9 cellular contexts compared by ENCODE assay signal in genomic region chr21:27564684-27565280, GRCh38.
A peak's percentile ranks its signal among the peaks of the same experiment; 100 is the strongest.
DNase-seq lines count a peak whose midpoint lies in the region; ATAC-seq, FAIRE-seq and TF ChIP-seq lines count a peak whose summit lies in the region.
"Had no signal": no experiment of that assay in that cellular context is flagged by ENCODE, and none has a peak within 500 bp of the region (broad histone marks: within the 10 kb centered on the region; RNA-seq: fewer than 3 reads in every experiment).

No MANE protein-coding gene starts in this region.

- H3K79me2 ChIP-seq in neural progenitor cell (ENCODE audit: low read depth): no peaks in the 10 kb centered on the region

- H3K9ac ChIP-seq in neural progenitor cell: no peak overlapping the region

- H3K4me1 ChIP-seq in HAP-1 (no peaks in the 10 kb centered on the region), esophagus muscularis mucosa (peaks cover 0 to 20% (median 16%) of the 10 kb centered on the region in 4 donors), neural progenitor cell (no peaks in the 10 kb centered on the region)

- H3F3A ChIP-seq in neural progenitor cell (ENCODE audit: low read depth): no peaks in the 10 kb centered on the region

- no peaks in the 10 kb centered on the region for H3K4me1 Mint-ChIP-seq in neural progenitor cell

- H3K4me2 ChIP-seq in neural progenitor cell: no peak overlapping the region

- H3K9me3 Mint-ChIP-seq in neural progenitor cell: no peaks in the 10 kb centered on the region
- H3K9me3 Mint-ChIP-seq: dendritic cell treated with granulocyte-macrophage colony-stimulating factor and Interleukin-4, amounts not matched to agents 40 ng/mL and 50 ng/mL, for 4 days had no signal

- TF ChIP-seq CTCF in esophagus muscularis mucosa (IDR thresholded peaks at IDR 0.05) (peak; percentile 44 to 59 (median 52)), neural progenitor cell (IDR thresholded peaks at IDR 0.05) (peak; percentile 76)

- no peak for TF ChIP-seq EP300 in esophagus muscularis mucosa (IDR thresholded peaks at IDR 0.05)

- no peaks in the 10 kb centered on the region for H3K36me3 Mint-ChIP-seq in neural progenitor cell

- H3K4me3 Mint-ChIP-seq in neural progenitor cell: no peak overlapping the region
- H3K4me3 Mint-ChIP-seq: dendritic cell treated with granulocyte-macrophage colony-stimulating factor and Interleukin-4, amounts not matched to agents 40 ng/mL and 50 ng/mL, for 4 days had no signal

- FAIRE-seq in RCC 7860 (lab: Jason Lieb, UNC): peak; percentile 70

- H3K27me3 ChIP-seq in HAP-1 (ENCODE audit: low read depth): no peaks in the 10 kb centered on the region
- H3K27me3 ChIP-seq in esophagus muscularis mucosa: no peaks in the 10 kb centered on the region
- H3K27me3 ChIP-seq in neural progenitor cell: no peaks in the 10 kb centered on the region

- no peaks in the 10 kb centered on the region for H4K20me1 ChIP-seq in neural progenitor cell (ENCODE audit: low read depth)

- no peak overlapping the region for H3K27ac Mint-ChIP-seq in neural progenitor cell
- H3K27ac Mint-ChIP-seq: dendritic cell treated with granulocyte-macrophage colony-stimulating factor and Interleukin-4, amounts not matched to agents 40 ng/mL and 50 ng/mL, for 4 days had no signal

- no peaks in the 10 kb centered on the region for H3K9me3 ChIP-seq in HAP-1
- H3K9me3 ChIP-seq in esophagus muscularis mucosa: no peaks in the 10 kb centered on the region
- H3K9me3 ChIP-seq in neural progenitor cell (ENCODE audit: low read depth): no peaks in the 10 kb centered on the region

- ATAC-seq in HG03354 (IDR thresholded peaks at IDR 0.05; ENCODE audit: poor library complexity, severe bottlenecking, unreplicated experiment) (no peak), GM19328 (IDR thresholded peaks at IDR 0.05; ENCODE audit: unreplicated experiment) (no peak)

- in situ Hi-C loops in HAP-1 (cut with MboI; ENCODE audit: low sequenced_read_pairs): loop anchor here (25.0 kb wide), 1 partner anchor 702 kb away; no protein-coding TSS in a partner anchor

- intact Hi-C loops in esophagus muscularis mucosa (cut with DNase I): loop anchor here (5.0 kb wide), 1 partner anchor 712 kb away; no protein-coding TSS in a partner anchor

- WGBS in esophagus muscularis mucosa: 81% methylated on average over 1 of the region's 1 CpG

- peak overlapping the region; percentile 86 for H2AFZ ChIP-seq in neural progenitor cell (replicated peaks)

- no peaks in the 10 kb centered on the region for H3K27me3 Mint-ChIP-seq in neural progenitor cell (ENCODE audit: insufficient read depth, low read depth)
- H3K27me3 Mint-ChIP-seq: dendritic cell treated with granulocyte-macrophage colony-stimulating factor and Interleukin-4, amounts not matched to agents 40 ng/mL and 50 ng/mL, for 4 days had no signal

- no peak for TF ChIP-seq POLR2A in esophagus muscularis mucosa (IDR thresholded peaks at IDR 0.05; ENCODE audit: low read depth)

- H3K27ac ChIP-seq in esophagus muscularis mucosa (replicated peaks in 1 of 4) (peak overlapping the region in 1 of 4 donors; percentile 24), neural progenitor cell (no peak overlapping the region)

- DNase-seq in AG08396 (ENCODE audit: low spot score) (peak; percentile 26), HAP-1 (ENCODE audit: low spot score in 2 of 2) (peak; percentile 29 to 33), RCC 7860 (ENCODE audit: low spot score) (peak; percentile 56), esophagus muscularis mucosa (ENCODE audit: extremely low spot score) (no peak), neural progenitor cell (ENCODE audit: low spot score) (peak; percentile 63), T1000 (lab: John Stamatoyannopoulos, UW) (no peak)

- H3K4me3 ChIP-seq in HAP-1 (no peak overlapping the region), esophagus muscularis mucosa (no peak overlapping the region), neural progenitor cell (no peak overlapping the region)

- H3K36me3 ChIP-seq in HAP-1 (replicated peaks) (no peaks in the 10 kb centered on the region), esophagus muscularis mucosa (no peaks in the 10 kb centered on the region), neural progenitor cell (no peaks in the 10 kb centered on the region)

Comparison
In these comparisons a context has a peak if more than half of its experiments do, and no peak if none do; other contexts are left out.
1. DNase-seq: peak in AG08396 (single experiment), HAP-1 (2 of 2), RCC 7860 (single experiment) and neural progenitor cell (single experiment); none in esophagus muscularis mucosa (single experiment) and T1000 (single experiment).